ENCODE assay signal across 8 cellular contexts in genomic region chr10:63628526-63629362, GRCh38.
A peak's percentile ranks its signal among the peaks of the same experiment; 100 is the strongest.
DNase-seq lines count a peak whose midpoint lies in the region; ATAC-seq, FAIRE-seq and TF ChIP-seq lines count a peak whose summit lies in the region.

No MANE protein-coding gene starts in this region.

- H3K9me3 Mint-ChIP-seq in activated naive CD4-positive, alpha-beta T cell treated with anti-CD3 and anti-CD28 coated beads, Interleukin-2, amount 50 U/mL, for 72 hours = no peaks in the 10 kb centered on the region

- no peaks in the 10 kb centered on the region for H3K36me3 ChIP-seq in neutrophil

- TF ChIP-seq CTCF in neutrophil (IDR thresholded peaks at IDR 0.05) = no peak

- FAIRE-seq in RCC 7860 (lab: Jason Lieb, UNC) = no peak

- peaks cover 14% of the 10 kb centered on the region for H3K27me3 ChIP-seq in neutrophil

- peak overlapping the region; percentile 74 to 89 for H3K4me3 ChIP-seq in neutrophil (ENCODE audit: low read depth in 1 of 2, low read length in 1 of 2)

- H3K36me3 Mint-ChIP-seq in activated naive CD4-positive, alpha-beta T cell treated with anti-CD3 and anti-CD28 coated beads, Interleukin-2, amount 50 U/mL, for 72 hours = peaks cover 0 to 4% of the 10 kb centered on the region in 2 donors

- peak overlapping the region; percentile 58 to 83 for H3K27ac Mint-ChIP-seq in activated naive CD4-positive, alpha-beta T cell treated with anti-CD3 and anti-CD28 coated beads, Interleukin-2, amount 50 U/mL, for 72 hours

- peak; percentile 68 for DNase-seq in COLO668 (lab: John Stamatoyannopoulos, UW; ENCODE audit: unreplicated experiment)
- peak; percentile 39 for DNase-seq in GM19238 (ENCODE audit: insufficient read length, low spot score)
- peak; percentile 68 for DNase-seq in NCI-H2227 (lab: John Stamatoyannopoulos, UW; ENCODE audit: unreplicated experiment)
- DNase-seq in activated naive CD4-positive, alpha-beta T cell treated with anti-CD3 and anti-CD28 coated beads, Interleukin-2, amount 50 U/mL, for 72 hours (ENCODE audit: low spot score in 2 of 2) = peak in 1 of 2 donors; percentile 13
- peak; percentile 38 for DNase-seq in glomerular visceral epithelial cell (ENCODE audit: extremely low spot score)
- DNase-seq in RCC 7860 (ENCODE audit: low spot score) = no peak

- no peaks in the 10 kb centered on the region for H3K9me3 ChIP-seq in neutrophil

- peak overlapping the region; percentile 53 for H3K27ac ChIP-seq in neutrophil

- H3K4me1 ChIP-seq in neutrophil (ENCODE audit: control insufficient read depth in 1 of 2, insufficient read depth in 1 of 2, low read depth in 1 of 2, low read length in 1 of 2) = peaks cover 36 to 40% of the 10 kb centered on the region in 2 experiments

- ATAC-seq in HG03175 (IDR thresholded peaks at IDR 0.05; ENCODE audit: unreplicated experiment) = peak; percentile 29
- peak in 1 of 2 donors; percentile 3 for ATAC-seq in activated naive CD4-positive, alpha-beta T cell treated with anti-CD3 and anti-CD28 coated beads, Interleukin-2, amount 50 U/mL, for 72 hours
